ENCODE assay signal across 2 cellular contexts in the genomic region with DNA sequence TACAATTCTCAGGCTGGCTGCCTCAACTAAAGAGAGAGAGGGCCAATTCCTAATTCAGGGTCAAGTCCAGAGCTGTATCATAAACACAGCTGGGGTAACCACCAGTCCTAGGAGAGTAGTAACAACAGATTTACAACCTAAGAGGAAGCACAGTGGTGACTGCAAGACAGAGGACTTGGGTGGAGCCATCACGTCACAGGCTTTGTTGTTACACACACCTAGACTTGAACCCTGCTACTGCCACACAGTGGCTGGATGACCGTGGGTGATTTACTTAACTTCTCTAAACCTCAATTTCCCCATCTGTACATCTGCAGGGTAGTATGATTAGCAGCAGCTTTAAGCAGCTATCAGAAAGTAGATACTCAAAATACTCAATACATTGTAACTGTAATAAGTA.
TF ChIP-seq lines count a peak whose summit lies in the region.

No MANE protein-coding gene starts in this region.

TF ChIP-seq in HepG2, 621 proteins besides CTCF, POLR2A, EP300 and RAD21:
- TF ChIP-seq, protein P1, sequence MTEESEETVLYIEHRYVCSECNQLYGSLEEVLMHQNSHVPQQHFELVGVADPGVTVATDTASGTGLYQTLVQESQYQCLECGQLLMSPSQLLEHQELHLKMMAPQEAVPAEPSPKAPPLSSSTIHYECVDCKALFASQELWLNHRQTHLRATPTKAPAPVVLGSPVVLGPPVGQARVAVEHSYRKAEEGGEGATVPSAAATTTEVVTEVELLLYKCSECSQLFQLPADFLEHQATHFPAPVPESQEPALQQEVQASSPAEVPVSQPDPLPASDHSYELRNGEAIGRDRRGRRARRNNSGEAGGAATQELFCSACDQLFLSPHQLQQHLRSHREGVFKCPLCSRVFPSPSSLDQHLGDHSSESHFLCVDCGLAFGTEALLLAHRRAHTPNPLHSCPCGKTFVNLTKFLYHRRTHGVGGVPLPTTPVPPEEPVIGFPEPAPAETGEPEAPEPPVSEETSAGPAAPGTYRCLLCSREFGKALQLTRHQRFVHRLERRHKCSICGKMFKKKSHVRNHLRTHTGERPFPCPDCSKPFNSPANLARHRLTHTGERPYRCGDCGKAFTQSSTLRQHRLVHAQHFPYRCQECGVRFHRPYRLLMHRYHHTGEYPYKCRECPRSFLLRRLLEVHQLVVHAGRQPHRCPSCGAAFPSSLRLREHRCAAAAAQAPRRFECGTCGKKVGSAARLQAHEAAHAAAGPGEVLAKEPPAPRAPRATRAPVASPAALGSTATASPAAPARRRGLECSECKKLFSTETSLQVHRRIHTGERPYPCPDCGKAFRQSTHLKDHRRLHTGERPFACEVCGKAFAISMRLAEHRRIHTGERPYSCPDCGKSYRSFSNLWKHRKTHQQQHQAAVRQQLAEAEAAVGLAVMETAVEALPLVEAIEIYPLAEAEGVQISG (CRISPR knock-in tag; IDR thresholded peaks at IDR 0.05): peak; percentile 69
- TF ChIP-seq ZNF563 (CRISPR knock-in tag; IDR thresholded peaks at IDR 0.05): no peak
- no peak for TF ChIP-seq SP140L (CRISPR knock-in tag; IDR thresholded peaks at IDR 0.05; ENCODE audit: borderline replicate concordance)

TF ChIP-seq in K562, 482 proteins besides CTCF, POLR2A, EP300 and RAD21:
- TF ChIP-seq GTF2A2 (tag; IDR thresholded peaks at IDR 0.05): no peak
- no peak for TF ChIP-seq ZNF695 (CRISPR knock-in tag; IDR thresholded peaks at IDR 0.05)
- no peak for TF ChIP-seq NFYB (IDR thresholded peaks at IDR 0.05; ENCODE audit: extremely low read depth, insufficient read length)
- TF ChIP-seq, protein P2, sequence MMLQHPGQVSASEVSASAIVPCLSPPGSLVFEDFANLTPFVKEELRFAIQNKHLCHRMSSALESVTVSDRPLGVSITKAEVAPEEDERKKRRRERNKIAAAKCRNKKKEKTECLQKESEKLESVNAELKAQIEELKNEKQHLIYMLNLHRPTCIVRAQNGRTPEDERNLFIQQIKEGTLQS (IDR thresholded peaks at IDR 0.05): no peak
- TF ChIP-seq, protein P2 (CRISPR knock-in tag; conservative IDR thresholded peaks at IDR 0.05): no peak
- TF ChIP-seq CBFA2T3 (IDR thresholded peaks at IDR 0.05): no peak
- TF ChIP-seq, protein P3, sequence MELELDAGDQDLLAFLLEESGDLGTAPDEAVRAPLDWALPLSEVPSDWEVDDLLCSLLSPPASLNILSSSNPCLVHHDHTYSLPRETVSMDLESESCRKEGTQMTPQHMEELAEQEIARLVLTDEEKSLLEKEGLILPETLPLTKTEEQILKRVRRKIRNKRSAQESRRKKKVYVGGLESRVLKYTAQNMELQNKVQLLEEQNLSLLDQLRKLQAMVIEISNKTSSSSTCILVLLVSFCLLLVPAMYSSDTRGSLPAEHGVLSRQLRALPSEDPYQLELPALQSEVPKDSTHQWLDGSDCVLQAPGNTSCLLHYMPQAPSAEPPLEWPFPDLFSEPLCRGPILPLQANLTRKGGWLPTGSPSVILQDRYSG (tag; conservative IDR thresholded peaks at IDR 0.05; ENCODE audit: low read depth): no peak
- no peak for TF ChIP-seq FOS (IDR thresholded peaks at IDR 0.05; ENCODE audit: extremely low read depth, insufficient read length)
- TF ChIP-seq JUNB (CRISPR knock-in tag; conservative IDR thresholded peaks at IDR 0.05): no peak
TF ChIP-seq in K562: peak in this region for 0.
